ENCODE assay signal across 21 cellular contexts in genomic region chr9:80874276-80874675, GRCh38.
DNase-seq lines count a peak whose midpoint lies in the region; ATAC-seq and TF ChIP-seq lines count a peak whose summit lies in the region.
"Had no signal": no experiment of that assay in that cellular context is flagged by ENCODE, and none has a peak within 500 bp of the region (broad histone marks: within the 10 kb centered on the region; RNA-seq: fewer than 3 reads in every experiment).

No MANE protein-coding gene starts in this region.

- CTCF ChIA-PET in AG04450 (lab: Charles Lee): no interaction called here
- CTCF ChIA-PET in activated CD4-positive, alpha-beta memory T cell treated with anti-CD3 and anti-CD28 coated beads, Interleukin-2, amount 10 ng/mL, durations not matched to agents 7 days and 5 days (lab: Charles Lee): no interaction called here

- TF ChIP-seq CTCF in AG04450 (IDR thresholded peaks at IDR 0.05; ENCODE audit: low read depth, low read length) (no peak), astrocyte of the spinal cord (IDR thresholded peaks at IDR 0.05; ENCODE audit: low read depth, low read length) (no peak)

- no peak overlapping the region for H3K27ac ChIP-seq in AG04450 (ENCODE audit: low read depth, low read length)
- H3K27ac ChIP-seq: coronary artery, esophagus squamous epithelium, parathyroid adenoma had no signal

- H3K4me1 Mint-ChIP-seq in activated CD4-positive, alpha-beta memory T cell treated with anti-CD3 and anti-CD28 coated beads, Interleukin-2, amount 10 ng/mL, durations not matched to agents 7 days and 5 days: no peaks in the 10 kb centered on the region
- H3K4me1 Mint-ChIP-seq: activated CD4-positive, alpha-beta T cell treated with anti-CD3 and anti-CD28 coated beads for 36 hours; activated naive CD8-positive, alpha-beta T cell treated with anti-CD3 and anti-CD28 coated beads, Interleukin-2, amount 50 U/mL, for 24 hours had no signal

- H3K36me3 Mint-ChIP-seq in activated CD4-positive, alpha-beta memory T cell treated with anti-CD3 and anti-CD28 coated beads, Interleukin-2, amount 10 ng/mL, durations not matched to agents 7 days and 5 days (ENCODE audit: low read depth): no peaks in the 10 kb centered on the region

- POLR2A ChIA-PET in AG04450 (lab: Yijun Ruan, JAX): no interaction called here
- POLR2A ChIA-PET in activated CD4-positive, alpha-beta memory T cell treated with anti-CD3 and anti-CD28 coated beads, Interleukin-2, amount 10 ng/mL, durations not matched to agents 7 days and 5 days (lab: Charles Lee): no interaction called here

- H3K27ac Mint-ChIP-seq in activated CD4-positive, alpha-beta memory T cell treated with anti-CD3 and anti-CD28 coated beads, Interleukin-2, amount 10 ng/mL, durations not matched to agents 7 days and 5 days: no peak overlapping the region
- H3K27ac Mint-ChIP-seq: activated CD4-positive, alpha-beta T cell treated with anti-CD3 and anti-CD28 coated beads for 36 hours; activated naive CD8-positive, alpha-beta T cell treated with anti-CD3 and anti-CD28 coated beads, Interleukin-2, amount 50 U/mL, for 24 hours; activated T-cell treated with anti-CD3 and anti-CD28 coated beads, Interleukin-2, amount 50 U/mL, for 24 hours; T-helper 1 cell treated with Interleukin-12 subunit alpha and Interleukin-12 subunit beta and Interleukin-4 antibody, amounts not matched to agents 30 μg/mL and 1 μg/mL, for 36 hours had no signal

- H3K4me3 Mint-ChIP-seq in activated CD4-positive, alpha-beta memory T cell treated with anti-CD3 and anti-CD28 coated beads, Interleukin-2, amount 10 ng/mL, durations not matched to agents 7 days and 5 days: no peak overlapping the region
- H3K4me3 Mint-ChIP-seq: activated CD4-positive, alpha-beta T cell treated with anti-CD3 and anti-CD28 coated beads for 36 hours; activated naive CD8-positive, alpha-beta T cell treated with anti-CD3 and anti-CD28 coated beads, Interleukin-2, amount 50 U/mL, for 24 hours; activated T-cell treated with anti-CD3 and anti-CD28 coated beads, Interleukin-2, amount 50 U/mL, for 24 hours; T-helper 1 cell treated with Interleukin-12 subunit alpha and Interleukin-12 subunit beta and Interleukin-4 antibody, amounts not matched to agents 30 μg/mL and 1 μg/mL, for 36 hours had no signal

- no peaks in the 10 kb centered on the region for H3K9me3 ChIP-seq in AG04450 (ENCODE audit: control insufficient read depth, insufficient read depth, low read length)
- H3K9me3 ChIP-seq: esophagus squamous epithelium had no signal

- peak; percentile 41 for DNase-seq in AG04450 (ENCODE audit: low read depth, low spot score)
- DNase-seq in HS-5 (ENCODE audit: low read depth): peak; percentile 79
- DNase-seq in astrocyte of the spinal cord (ENCODE audit: low read depth, low spot score): peak; percentile 72
- peak; percentile 79 for DNase-seq in iris pigment epithelial cell (ENCODE audit: low read depth)
- no peak for DNase-seq in activated CD4-positive, alpha-beta memory T cell treated with anti-CD3 and anti-CD28 coated beads, Interleukin-2, amount 10 ng/mL, durations not matched to agents 7 days and 5 days
- DNase-seq: activated CD4-positive, alpha-beta T cell treated with anti-CD3 and anti-CD28 coated beads for 36 hours; activated naive CD8-positive, alpha-beta T cell treated with anti-CD3 and anti-CD28 coated beads, Interleukin-2, amount 50 U/mL, for 24 hours; activated T-cell treated with anti-CD3 and anti-CD28 coated beads, Interleukin-2, amount 50 U/mL, for 24 hours; DMS79 treated with DMSO at 0.1 percent for 48 hours; esophagus squamous epithelium; NCI-H1694; NCI-H510A treated with DMSO at 0.1 percent for 48 hours; stimulated activated CD4-positive, alpha-beta T cell treated with anti-CD3 and anti-CD28 coated beads, Interleukin-15, amount 100 ng/mL, for 24 hours had no signal

- ATAC-seq in GM21367 (IDR thresholded peaks at IDR 0.05; ENCODE audit: unreplicated experiment): no peak
- ATAC-seq in GM19455 (IDR thresholded peaks at IDR 0.05; ENCODE audit: unreplicated experiment): no peak
- no peak for ATAC-seq in HG03565 (IDR thresholded peaks at IDR 0.05; ENCODE audit: unreplicated experiment)
- ATAC-seq: activated CD4-positive, alpha-beta T cell treated with anti-CD3 and anti-CD28 coated beads for 36 hours; activated naive CD8-positive, alpha-beta T cell treated with anti-CD3 and anti-CD28 coated beads, Interleukin-2, amount 50 U/mL, for 24 hours; K562; Panc1 had no signal

- H3K27me3 Mint-ChIP-seq in activated CD4-positive, alpha-beta memory T cell treated with anti-CD3 and anti-CD28 coated beads, Interleukin-2, amount 10 ng/mL, durations not matched to agents 7 days and 5 days: no peaks in the 10 kb centered on the region
- H3K27me3 Mint-ChIP-seq: activated CD4-positive, alpha-beta T cell treated with anti-CD3 and anti-CD28 coated beads for 36 hours; activated naive CD8-positive, alpha-beta T cell treated with anti-CD3 and anti-CD28 coated beads, Interleukin-2, amount 50 U/mL, for 24 hours; activated T-cell treated with anti-CD3 and anti-CD28 coated beads, Interleukin-2, amount 50 U/mL, for 24 hours had no signal

- H3K9me3 Mint-ChIP-seq in activated CD4-positive, alpha-beta memory T cell treated with anti-CD3 and anti-CD28 coated beads, Interleukin-2, amount 10 ng/mL, durations not matched to agents 7 days and 5 days: peaks cover 2% of the 10 kb centered on the region
- H3K9me3 Mint-ChIP-seq: activated T-cell treated with anti-CD3 and anti-CD28 coated beads, Interleukin-2, amount 50 U/mL, for 24 hours; T-helper 1 cell treated with Interleukin-12 subunit alpha and Interleukin-12 subunit beta and Interleukin-4 antibody, amounts not matched to agents 30 μg/mL and 1 μg/mL, for 36 hours had no signal

- in situ Hi-C loops in astrocyte of the spinal cord (cut with HindIII; ENCODE audit: low sequenced_read_pairs): no loop called here

- H3K27me3 ChIP-seq in AG04450 (ENCODE audit: control insufficient read depth, insufficient read depth, low read length): no peaks in the 10 kb centered on the region
- H3K27me3 ChIP-seq: esophagus squamous epithelium had no signal

- H3K4me3 ChIP-seq in AG04450 (ENCODE audit: low read depth, low read length) (no peak overlapping the region), astrocyte of the spinal cord (ENCODE audit: low read depth, low read length) (no peak overlapping the region)
- H3K4me3 ChIP-seq: coronary artery, esophagus squamous epithelium, K562 had no signal
